ENCODE assay signal across 9 cellular contexts in genomic region chr2:176110975-176111663, GRCh38. TPM values are rescaled to one million over a fixed set of nuclear protein-coding genes. Genes with fewer than 3 reads are reported as not detected.
DNase-seq lines count a peak whose midpoint lies in the region; ATAC-seq lines count a peak whose summit lies in the region.
"Had no signal": no experiment of that assay in that cellular context is flagged by ENCODE, and none has a peak within 500 bp of the region (broad histone marks: within the 10 kb centered on the region; RNA-seq: fewer than 3 reads in every experiment).

No MANE protein-coding gene starts in this region.

- H3K4me3 Mint-ChIP-seq in activated naive CD4-positive, alpha-beta T cell treated with anti-CD3 and anti-CD28 coated beads, Interleukin-2, amount 10 ng/mL, durations not matched to agents 7 days and 5 days = no peak overlapping the region
- H3K4me3 Mint-ChIP-seq in activated naive CD4-positive, alpha-beta T cell treated with anti-CD3 and anti-CD28 coated beads for 36 hours = no peak overlapping the region
- H3K4me3 Mint-ChIP-seq: activated naive CD8-positive, alpha-beta T cell had no signal

- CTCF ChIA-PET in activated naive CD4-positive, alpha-beta T cell treated with anti-CD3 and anti-CD28 coated beads, Interleukin-2, amount 10 ng/mL, durations not matched to agents 7 days and 5 days (lab: Charles Lee) = interaction anchor here (0.7 to 2.3 kb wide), 11 partner anchors 10 to 703 kb away, joined by 3 to 12 read pairs (median 4); partner anchors contain the start of gene HOXD9
- CTCF ChIA-PET in activated naive CD4-positive, alpha-beta T cell treated with anti-CD3 and anti-CD28 coated beads for 36 hours (lab: Charles Lee) = interaction anchor here (0.8 to 2.4 kb wide), 8 partner anchors 14 to 344 kb away, joined by 3 to 9 read pairs (median 6); no protein-coding TSS in a partner anchor

- intact Hi-C loops in activated naive CD4-positive, alpha-beta T cell treated with anti-CD3 and anti-CD28 coated beads for 36 hours (cut with micrococcal nuclease) = loop anchor here (2.0 to 5.0 kb wide), 3 partner anchors 16 to 34 kb away; partner anchors contain the start of gene HOXD8

- peaks cover 4% of the 10 kb centered on the region for H3K9me3 Mint-ChIP-seq in activated naive CD4-positive, alpha-beta T cell treated with anti-CD3 and anti-CD28 coated beads, Interleukin-2, amount 10 ng/mL, durations not matched to agents 7 days and 5 days
- peaks cover 1% of the 10 kb centered on the region for H3K9me3 Mint-ChIP-seq in activated naive CD4-positive, alpha-beta T cell treated with anti-CD3 and anti-CD28 coated beads for 36 hours

- H3K36me3 Mint-ChIP-seq in activated naive CD4-positive, alpha-beta T cell treated with anti-CD3 and anti-CD28 coated beads, Interleukin-2, amount 10 ng/mL, durations not matched to agents 7 days and 5 days = peaks cover 9% of the 10 kb centered on the region
- H3K36me3 Mint-ChIP-seq in activated naive CD4-positive, alpha-beta T cell treated with anti-CD3 and anti-CD28 coated beads for 36 hours (ENCODE audit: low read depth) = peaks cover 6% of the 10 kb centered on the region

- H3K4me1 Mint-ChIP-seq in activated naive CD4-positive, alpha-beta T cell treated with anti-CD3 and anti-CD28 coated beads, Interleukin-2, amount 10 ng/mL, durations not matched to agents 7 days and 5 days = peaks cover 6% of the 10 kb centered on the region
- peaks cover 17% of the 10 kb centered on the region for H3K4me1 Mint-ChIP-seq in activated naive CD4-positive, alpha-beta T cell treated with anti-CD3 and anti-CD28 coated beads for 36 hours (ENCODE audit: low read depth)

- peak overlapping the region; percentile 78 for H3K27ac Mint-ChIP-seq in activated naive CD4-positive, alpha-beta T cell treated with anti-CD3 and anti-CD28 coated beads, Interleukin-2, amount 10 ng/mL, durations not matched to agents 7 days and 5 days
- H3K27ac Mint-ChIP-seq in activated naive CD4-positive, alpha-beta T cell treated with anti-CD3 and anti-CD28 coated beads for 36 hours = no peak overlapping the region
- H3K27ac Mint-ChIP-seq: activated naive CD8-positive, alpha-beta T cell had no signal

- no peak for ATAC-seq in HG03097 (IDR thresholded peaks at IDR 0.05; ENCODE audit: low FRiP score, unreplicated experiment)

- DNase-seq in activated naive CD4-positive, alpha-beta T cell treated with anti-CD3 and anti-CD28 coated beads, Interleukin-2, amount 10 ng/mL, durations not matched to agents 7 days and 5 days = no peak
- DNase-seq in activated naive CD4-positive, alpha-beta T cell treated with anti-CD3 and anti-CD28 coated beads for 36 hours = no peak
- DNase-seq in NCI-H2029 treated with DMSO at 0.1 percent for 48 hours (lab: John Stamatoyannopoulos, UW) (peak; percentile 82), astrocyte of the hippocampus (ENCODE audit: low read depth, low spot score) (peak; percentile 54), myocyte (ENCODE audit: low read depth) (peak; percentile 67), GM19240 (ENCODE audit: insufficient read length, low spot score) (no peak), MV-4-11 (lab: John Stamatoyannopoulos, UW) (no peak)

- H3K27me3 Mint-ChIP-seq in activated naive CD4-positive, alpha-beta T cell treated with anti-CD3 and anti-CD28 coated beads, Interleukin-2, amount 10 ng/mL, durations not matched to agents 7 days and 5 days = peaks cover 92% of the 10 kb centered on the region
- H3K27me3 Mint-ChIP-seq in activated naive CD4-positive, alpha-beta T cell treated with anti-CD3 and anti-CD28 coated beads for 36 hours (ENCODE audit: low read depth) = peaks cover 80% of the 10 kb centered on the region

RNA-seq across cellular contexts. Expression of gene HOXD11, which starts 4.0 kb away (rescaled TPM):
- total RNA-seq in activated naive CD4-positive, alpha-beta T cell treated with anti-CD3 and anti-CD28 coated beads for 36 hours = not detected
- not detected in 2 replicates for total RNA-seq in myocyte
- polyA plus RNA-seq in myocyte (2012) = not detected

RNA-seq across cellular contexts. Expression of gene HOXD10, which starts 5.5 kb away (rescaled TPM):
- not detected for total RNA-seq in activated naive CD4-positive, alpha-beta T cell treated with anti-CD3 and anti-CD28 coated beads for 36 hours
- not detected in 2 replicates for total RNA-seq in myocyte
- not detected for polyA plus RNA-seq in myocyte (2012)

RNA-seq across cellular contexts. Expression of gene HOXD9, which starts 11.4 kb away (rescaled TPM):
- not detected for total RNA-seq in activated naive CD4-positive, alpha-beta T cell treated with anti-CD3 and anti-CD28 coated beads for 36 hours
- 0.16 and 0.29 TPM in 2 replicates for total RNA-seq in myocyte
- 0.21 TPM for polyA plus RNA-seq in myocyte (2012)

RNA-seq across cellular contexts. Expression of gene HOXD12, which starts 11.5 kb away (rescaled TPM):
- total RNA-seq in activated naive CD4-positive, alpha-beta T cell treated with anti-CD3 and anti-CD28 coated beads for 36 hours = not detected
- not detected in 2 replicates for total RNA-seq in myocyte
- not detected for polyA plus RNA-seq in myocyte (2012)

RNA-seq across cellular contexts. Expression of gene HOXD8, which starts 18.4 kb away (rescaled TPM):
- not detected for total RNA-seq in activated naive CD4-positive, alpha-beta T cell treated with anti-CD3 and anti-CD28 coated beads for 36 hours
- total RNA-seq in myocyte = 0.88 and 2.2 TPM in 2 replicates
- 2.3 TPM for polyA plus RNA-seq in myocyte (2012)

Comparison
In these comparisons a context has a peak if more than half of its experiments do, and no peak if none do; other contexts are left out.
1. DNase-seq: peak in NCI-H2029 treated with DMSO at 0.1 percent for 48 hours (single experiment), astrocyte of the hippocampus (single experiment) and myocyte (single experiment); none in activated naive CD4-positive, alpha-beta T cell treated with anti-CD3 and anti-CD28 coated beads, Interleukin-2, amount 10 ng/mL, durations not matched to agents 7 days and 5 days (single experiment), activated naive CD4-positive, alpha-beta T cell treated with anti-CD3 and anti-CD28 coated beads for 36 hours (single experiment), GM19240 (single experiment) and MV-4-11 (single experiment).